Comparison of ENCODE assay signal across 10 cellular contexts in the genomic region with DNA sequence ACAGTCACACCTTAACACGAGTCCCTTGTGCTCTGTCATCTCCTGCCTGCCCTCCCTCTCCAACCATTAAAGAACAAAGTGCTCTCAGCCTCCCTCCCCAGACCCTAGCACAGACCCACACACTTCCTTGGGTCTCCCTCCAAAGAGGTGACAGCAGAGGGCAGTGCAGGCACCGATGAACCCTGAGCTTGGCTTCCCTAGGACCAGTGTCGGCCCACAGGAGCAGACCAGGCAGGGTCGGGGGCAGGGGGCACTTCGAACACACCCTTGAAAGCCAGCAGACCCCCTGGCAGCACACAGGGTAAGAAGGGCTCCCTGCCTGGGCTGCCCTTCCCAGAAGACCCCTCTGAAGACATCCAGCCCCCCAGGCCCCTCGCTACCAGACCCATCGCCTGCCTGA. TPM values are rescaled to one million over a fixed set of nuclear protein-coding genes. Genes with fewer than 3 reads are reported as not detected.
DNase-seq lines count a peak whose midpoint lies in the region; ATAC-seq and TF ChIP-seq lines count a peak whose summit lies in the region.
"Had no signal": no experiment of that assay in that cellular context is flagged by ENCODE, and none has a peak within 500 bp of the region (broad histone marks: within the 10 kb centered on the region; RNA-seq: fewer than 3 reads in every experiment).

No MANE protein-coding gene starts in this region.

- H3K9ac ChIP-seq in neuronal stem cell (ENCODE audit: low read depth, low read length, poor library complexity) = peak overlapping the region; percentile 47

- ATAC-seq in activated CD8-positive, alpha-beta memory T cell treated with anti-CD3 and anti-CD28 coated beads, Interleukin-2, amount 10 ng/mL, durations not matched to agents 7 days and 5 days = no peak

- H3K4me3 ChIP-seq in neuronal stem cell (ENCODE audit: low read length in 2 of 2) (no peak overlapping the region), thyroid gland (replicated peaks in 1 of 3) (no peak overlapping the region), esophagus squamous epithelium (no peak overlapping the region)

- H3K4me2 ChIP-seq in neuronal stem cell (ENCODE audit: insufficient read depth, low read length, poor library complexity, severe bottlenecking) = no peak overlapping the region

- no peak overlapping the region for H3K14ac ChIP-seq in neuronal stem cell (ENCODE audit: low read length)

- no peak overlapping the region for H2AFZ ChIP-seq in neuronal stem cell (ENCODE audit: low read length)

- H3K79me1 ChIP-seq in neuronal stem cell (ENCODE audit: low read depth, low read length) = peaks cover 26% of the 10 kb centered on the region

- CTCF ChIA-PET in activated CD8-positive, alpha-beta memory T cell treated with anti-CD3 and anti-CD28 coated beads, Interleukin-2, amount 10 ng/mL, durations not matched to agents 7 days and 5 days (lab: Charles Lee) = interaction anchor here (1.0 to 1.3 kb wide), 3 partner anchors 20 to 317 kb away, joined by 3 to 4 read pairs (median 3); no protein-coding TSS in a partner anchor

- no peak overlapping the region for H3K18ac ChIP-seq in neuronal stem cell (ENCODE audit: low read length)

- no peak overlapping the region for H3K4ac ChIP-seq in neuronal stem cell (ENCODE audit: low read length)

- no peaks in the 10 kb centered on the region for H3K9me3 Mint-ChIP-seq in activated CD8-positive, alpha-beta memory T cell treated with anti-CD3 and anti-CD28 coated beads, Interleukin-2, amount 10 ng/mL, durations not matched to agents 7 days and 5 days (ENCODE audit: low read depth)

- no peak overlapping the region for H3K4me3 Mint-ChIP-seq in activated CD8-positive, alpha-beta memory T cell treated with anti-CD3 and anti-CD28 coated beads, Interleukin-2, amount 10 ng/mL, durations not matched to agents 7 days and 5 days

- no peak overlapping the region for H2BK12ac ChIP-seq in neuronal stem cell (ENCODE audit: low read length)

- no peak overlapping the region for H2BK15ac ChIP-seq in neuronal stem cell (ENCODE audit: low read length)

- no CpG with 5 or more reads among the region's 7 CpGs for WGBS in neuronal stem cell (ENCODE audit: extremely low coverage in 2 of 2, insufficient read length in 2 of 2, insufficient replicate concordance in 1 of 2), 2 donors
- 55 to 65% methylated on average over 5 to 7 of the region's 7 CpGs for WGBS in thyroid gland, 2 donors
- 59 to 70% methylated on average over 2 to 5 of the region's 7 CpGs for WGBS in esophagus squamous epithelium, 2 donors

- H3K9me3 ChIP-seq in neuronal stem cell (replicated peaks in 1 of 2; ENCODE audit: control insufficient read depth in 2 of 2, insufficient read depth in 1 of 2, low read depth in 1 of 2, low read length in 2 of 2) (peaks cover 0 to 18% of the 10 kb centered on the region in 2 donors), thyroid gland (no peaks in the 10 kb centered on the region), esophagus squamous epithelium (no peaks in the 10 kb centered on the region)

- H2BK120ac ChIP-seq in neuronal stem cell (ENCODE audit: low read depth, low read length) = no peak overlapping the region

- H2AK5ac ChIP-seq in neuronal stem cell (ENCODE audit: low read depth, low read length) = no peak overlapping the region

- H3K36me3 ChIP-seq in neuronal stem cell (replicated peaks in 1 of 2; ENCODE audit: control insufficient read depth in 2 of 2, insufficient read depth in 2 of 2, low read length in 2 of 2) (peaks cover 53 to 90% of the 10 kb centered on the region in 2 donors), thyroid gland (peaks cover 22 to 34% of the 10 kb centered on the region in 2 donors), esophagus squamous epithelium (peaks cover 7 to 83% (median 11%) of the 10 kb centered on the region in 3 donors)

- peak overlapping the region; percentile 82 for H3K23ac ChIP-seq in neuronal stem cell (ENCODE audit: low read depth, low read length, poor library complexity)

- TF ChIP-seq CTCF in thyroid gland (IDR thresholded peaks at IDR 0.05) (no peak), esophagus squamous epithelium (IDR thresholded peaks at IDR 0.05) (no peak)

- H3K27me3 ChIP-seq in neuronal stem cell (ENCODE audit: control insufficient read depth in 3 of 3, insufficient read depth in 3 of 3, low read depth in 1 of 3, low read length in 3 of 3) (no peaks in the 10 kb centered on the region), thyroid gland (no peaks in the 10 kb centered on the region), esophagus squamous epithelium (no peaks in the 10 kb centered on the region)

- no peak overlapping the region for H3K27ac Mint-ChIP-seq in activated CD8-positive, alpha-beta memory T cell treated with anti-CD3 and anti-CD28 coated beads, Interleukin-2, amount 10 ng/mL, durations not matched to agents 7 days and 5 days

- no peak overlapping the region for H4K91ac ChIP-seq in neuronal stem cell (ENCODE audit: low read depth, low read length, poor library complexity)

- peaks cover 9% of the 10 kb centered on the region for H3K4me1 Mint-ChIP-seq in activated CD8-positive, alpha-beta memory T cell treated with anti-CD3 and anti-CD28 coated beads, Interleukin-2, amount 10 ng/mL, durations not matched to agents 7 days and 5 days

- TF ChIP-seq POLR2A in thyroid gland (IDR thresholded peaks at IDR 0.05) (no peak), esophagus squamous epithelium (IDR thresholded peaks at IDR 0.05) (no peak)

- H3K27ac ChIP-seq in neuronal stem cell (replicated peaks; ENCODE audit: low read length) (no peak overlapping the region), thyroid gland (no peak overlapping the region), esophagus squamous epithelium (no peak overlapping the region)

- H3K36me3 Mint-ChIP-seq in activated CD8-positive, alpha-beta memory T cell treated with anti-CD3 and anti-CD28 coated beads, Interleukin-2, amount 10 ng/mL, durations not matched to agents 7 days and 5 days = peaks cover 5% of the 10 kb centered on the region

- intact Hi-C loops in thyroid gland (cut with DNase I) (no loop called here), esophagus squamous epithelium (cut with DNase I) (no loop called here)

- peak; percentile 14 for DNase-seq in SIG-M5 treated with dmso at 0.1 percent for 504 hours (lab: John Stamatoyannopoulos, UW; ENCODE audit: unreplicated experiment)
- DNase-seq in SIG-M5 (lab: John Stamatoyannopoulos, UW) = no peak
- peak; percentile 55 for DNase-seq in HuH-7.5 (ENCODE audit: low spot score)
- peak; percentile 73 for DNase-seq in ecto neural progenitor cell (ENCODE audit: low spot score)
- DNase-seq in neuronal stem cell (ENCODE audit: low spot score) = no peak
- no peak for DNase-seq in thyroid gland
- DNase-seq in activated CD8-positive, alpha-beta memory T cell treated with anti-CD3 and anti-CD28 coated beads, Interleukin-2, amount 10 ng/mL, durations not matched to agents 7 days and 5 days = no peak
- no peak for DNase-seq in esophagus squamous epithelium (lab: John Stamatoyannopoulos, UW)
- DNase-seq: GOT3; stimulated activated CD4-positive, alpha-beta T cell treated with anti-CD3 and anti-CD28 coated beads, Interleukin-1b, Interleukin-23, amount 100 ng/mL, for 48 hours had no signal

- H4K8ac ChIP-seq in neuronal stem cell (ENCODE audit: low read depth, low read length) = no peak overlapping the region

- H3K4me1 ChIP-seq in neuronal stem cell (ENCODE audit: control insufficient read depth in 2 of 2, insufficient read depth in 1 of 2, low read depth in 1 of 2, low read length in 2 of 2) (peaks cover 10 to 14% of the 10 kb centered on the region in 2 donors), thyroid gland (peaks cover 7 to 13% of the 10 kb centered on the region in 2 donors), esophagus squamous epithelium (peaks cover 14 to 59% (median 20%) of the 10 kb centered on the region in 3 donors)

- H3K27me3 Mint-ChIP-seq in activated CD8-positive, alpha-beta memory T cell treated with anti-CD3 and anti-CD28 coated beads, Interleukin-2, amount 10 ng/mL, durations not matched to agents 7 days and 5 days = no peaks in the 10 kb centered on the region

- H2BK5ac ChIP-seq in neuronal stem cell (ENCODE audit: low read length) = peak overlapping the region; percentile 30

RNA-seq across cellular contexts. Expression of a gene that starts 7.0 kb away (rescaled TPM):
- 231 TPM for polyA plus RNA-seq in neuronal stem cell (2013, experiment 1 of 2)
- 228 TPM for polyA plus RNA-seq in neuronal stem cell (2013, experiment 2 of 2)
- total RNA-seq in thyroid gland (10 to 100 TPM; 53.0 to 94.5 (median 68.5) TPM), esophagus squamous epithelium (100 to 1,000 TPM in 3 of 4 donors, 10 to 100 TPM in 1; 82.0 to 174 (median 116) TPM)
- 10 to 100 TPM; 30.5 to 48.5 TPM for total RNA-seq in activated CD8-positive, alpha-beta memory T cell treated with anti-CD3 and anti-CD28 coated beads, Interleukin-2, amount 10 ng/mL, durations not matched to agents 7 days and 5 days

RNA-seq across cellular contexts. Expression of a gene that starts 31.4 kb away (rescaled TPM):
- 23.8 TPM for polyA plus RNA-seq in neuronal stem cell (2013, experiment 1 of 2)
- polyA plus RNA-seq in neuronal stem cell (2013, experiment 2 of 2) = 23.3 TPM
- total RNA-seq in thyroid gland = 10 to 100 TPM; 14.4 to 17.9 (median 16.2) TPM
- 10 to 100 TPM; 29.5 to 31.7 TPM for total RNA-seq in activated CD8-positive, alpha-beta memory T cell treated with anti-CD3 and anti-CD28 coated beads, Interleukin-2, amount 10 ng/mL, durations not matched to agents 7 days and 5 days
- 10 to 100 TPM in 1 of 4 donors, 1 to 10 TPM in 3; 5.3 to 11.4 (median 7.2) TPM for total RNA-seq in esophagus squamous epithelium

RNA-seq across cellular contexts. Expression of a gene that starts 31.7 kb away (rescaled TPM):
- polyA plus RNA-seq in neuronal stem cell (2013, experiment 1 of 2) = 39.9 TPM
- 43.8 TPM for polyA plus RNA-seq in neuronal stem cell (2013, experiment 2 of 2)
- total RNA-seq in thyroid gland (10 to 100 TPM; 21.6 to 53.6 (median 39.1) TPM), esophagus squamous epithelium (10 to 100 TPM; 17.0 to 43.8 (median 22.1) TPM)
- total RNA-seq in activated CD8-positive, alpha-beta memory T cell treated with anti-CD3 and anti-CD28 coated beads, Interleukin-2, amount 10 ng/mL, durations not matched to agents 7 days and 5 days = 100 to 1,000 TPM; 129 to 186 TPM

Comparison
In these comparisons a context has a peak if more than half of its experiments do, and no peak if none do; other contexts are left out.
1. DNase-seq: peak in SIG-M5 treated with dmso at 0.1 percent for 504 hours (single experiment), HuH-7.5 (single experiment) and ecto neural progenitor cell (single experiment); none in SIG-M5 (single experiment), neuronal stem cell (single experiment), thyroid gland (0 of 2), activated CD8-positive, alpha-beta memory T cell treated with anti-CD3 and anti-CD28 coated beads, Interleukin-2, amount 10 ng/mL, durations not matched to agents 7 days and 5 days (single experiment) and esophagus squamous epithelium (single experiment).